Comparison of ENCODE assay signal across 16 cellular contexts in genomic region chr20:59805266-59805665, GRCh38.
"Had no signal": no experiment of that assay in that cellular context is flagged by ENCODE, and none has a peak within 500 bp of the region (broad histone marks: within the 10 kb centered on the region; RNA-seq: fewer than 3 reads in every experiment).

No MANE protein-coding gene starts in this region.

- DNase-seq: activated B cell treated with CpG ODN at 0.5 μM for 24 hours; activated CD4-positive, alpha-beta T cell treated with anti-CD3 and anti-CD28 coated beads, Interleukin-2, amount 10 ng/mL, durations not matched to agents 7 days and 5 days; effector CD4-positive, alpha-beta T cell; foreskin fibroblast; glutamatergic neuron; lower lobe of right lung; midbrain; SJCRH30; stimulated activated CD4-positive, alpha-beta T cell treated with anti-CD3 and anti-CD28 coated beads, Interleukin-2, amount 100 ng/mL, for 48 hours; SW 1271; trophoblast cell had no signal

- H3K27ac ChIP-seq: adrenal gland, lower lobe of right lung, ovary, SJCRH30 had no signal

- H3K4me3 ChIP-seq: adrenal gland, lower lobe of right lung, ovary, SJCRH30 had no signal

- H3K36me3 ChIP-seq: adrenal gland, lower lobe of right lung, ovary, SJCRH30 had no signal

- H3K36me3 Mint-ChIP-seq: stimulated activated memory B cell treated with anti-CD40 and anti-IgM and Interleukin-4, amounts not matched to agents 10 μg/mL and 1 μg/mL and 100 μg/mL, for 72 hours had no signal

- H3K9me3 ChIP-seq: adrenal gland, ovary had no signal

- H3K27me3 ChIP-seq: adrenal gland, ovary had no signal

- H3K4me1 ChIP-seq: adrenal gland, lower lobe of right lung, SJCRH30 had no signal

- ATAC-seq: stimulated activated memory B cell treated with anti-CD40 and anti-IgM and Interleukin-4, amounts not matched to agents 10 μg/mL and 1 μg/mL and 100 μg/mL, for 72 hours had no signal

- H3K4me3 Mint-ChIP-seq: activated B cell treated with CpG ODN at 0.5 μM for 24 hours; activated CD4-positive, alpha-beta T cell treated with anti-CD3 and anti-CD28 coated beads, Interleukin-2, amount 10 ng/mL, durations not matched to agents 7 days and 5 days; activated naive CD4-positive, alpha-beta T cell treated with anti-CD3 and anti-CD28 coated beads, Interleukin-2, amount 50 U/mL, for 24 hours; neural crest cell; stimulated activated memory B cell treated with anti-CD40 and anti-IgM and Interleukin-4, amounts not matched to agents 10 μg/mL and 1 μg/mL and 100 μg/mL, for 72 hours had no signal

- H3K27ac Mint-ChIP-seq: activated B cell treated with CpG ODN at 0.5 μM for 24 hours; activated CD4-positive, alpha-beta T cell treated with anti-CD3 and anti-CD28 coated beads, Interleukin-2, amount 10 ng/mL, durations not matched to agents 7 days and 5 days; activated naive CD4-positive, alpha-beta T cell treated with anti-CD3 and anti-CD28 coated beads, Interleukin-2, amount 50 U/mL, for 24 hours; stimulated activated memory B cell treated with anti-CD40 and anti-IgM and Interleukin-4, amounts not matched to agents 10 μg/mL and 1 μg/mL and 100 μg/mL, for 72 hours had no signal

- H3K4me1 Mint-ChIP-seq: activated B cell treated with CpG ODN at 0.5 μM for 24 hours; activated CD4-positive, alpha-beta T cell treated with anti-CD3 and anti-CD28 coated beads, Interleukin-2, amount 10 ng/mL, durations not matched to agents 7 days and 5 days; activated naive CD4-positive, alpha-beta T cell treated with anti-CD3 and anti-CD28 coated beads, Interleukin-2, amount 50 U/mL, for 24 hours; stimulated activated memory B cell treated with anti-CD40 and anti-IgM and Interleukin-4, amounts not matched to agents 10 μg/mL and 1 μg/mL and 100 μg/mL, for 72 hours had no signal
